In the genomic region with DNA sequence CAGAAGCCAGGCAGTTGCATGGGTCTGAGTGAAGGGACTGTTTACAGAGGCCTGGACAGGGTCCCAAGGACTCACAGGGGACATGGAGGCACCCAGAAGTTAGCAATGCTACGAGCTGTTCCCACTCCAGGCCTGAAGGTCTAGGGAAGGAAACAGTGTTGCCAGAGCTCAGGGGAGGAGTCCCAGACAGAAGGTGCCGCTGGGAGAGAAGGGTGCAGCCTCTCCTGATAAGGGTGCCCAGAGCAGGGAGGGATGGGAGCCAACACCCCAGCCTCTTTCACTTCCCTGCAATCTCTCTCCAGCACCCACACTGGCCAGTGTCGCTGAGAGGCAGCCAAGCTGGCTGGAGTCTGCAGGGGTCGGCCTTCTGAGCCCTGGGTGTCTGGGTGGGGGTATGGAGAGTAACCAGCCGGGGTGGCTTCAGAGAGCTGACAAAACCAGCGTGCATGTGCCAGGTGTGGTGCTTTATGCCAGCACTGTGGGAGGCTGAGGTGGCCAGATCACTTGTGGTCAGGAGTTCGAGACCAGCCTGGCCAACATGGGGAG, we compare ENCODE assay signal across 18 cellular contexts.
"Had no signal": no experiment of that assay in that cellular context is flagged by ENCODE, and none has a peak within 500 bp of the region (broad histone marks: within the 10 kb centered on the region; RNA-seq: fewer than 3 reads in every experiment).

No MANE protein-coding gene starts in this region.

- DNase-seq: effector memory CD4-positive, alpha-beta T cell; gastrocnemius medialis; immature natural killer cell; kidney; left cardiac atrium; mesendoderm; naive thymus-derived CD8-positive, alpha-beta T cell; posterior cingulate gyrus; sigmoid colon; stimulated activated CD4-positive, alpha-beta T cell treated with anti-CD3 and anti-CD28 coated beads, Interleukin-12 subunit alpha, Interleukin-12 subunit beta, amount 100 ng/mL, for 4 hours; stimulated activated naive CD4-positive, alpha-beta T cell; thyroid gland; uterus had no signal

- H3K9me3 ChIP-seq: esophagus muscularis mucosa, gastrocnemius medialis, neutrophil, right atrium auricular region, sigmoid colon, thyroid gland, uterus had no signal

- H3K4me3 ChIP-seq: esophagus muscularis mucosa, gastrocnemius medialis, right atrium auricular region, sigmoid colon, skin epidermis, thyroid gland, uterus had no signal

- FAIRE-seq: kidney had no signal

- H3K36me3 ChIP-seq: esophagus muscularis mucosa, gastrocnemius medialis, neutrophil, right atrium auricular region, sigmoid colon, thyroid gland, uterus had no signal

- ATAC-seq: gastrocnemius medialis; naive thymus-derived CD8-positive, alpha-beta T cell had no signal

- H3K27me3 ChIP-seq: gastrocnemius medialis, right atrium auricular region, thyroid gland, uterus had no signal

- H3K27ac ChIP-seq: epithelial cell of prostate, esophagus muscularis mucosa, gastrocnemius medialis, neutrophil, right atrium auricular region, sigmoid colon, skin epidermis, thyroid gland, uterus had no signal
